Comparison of ENCODE assay signal across 31 cellular contexts in the genomic region with DNA sequence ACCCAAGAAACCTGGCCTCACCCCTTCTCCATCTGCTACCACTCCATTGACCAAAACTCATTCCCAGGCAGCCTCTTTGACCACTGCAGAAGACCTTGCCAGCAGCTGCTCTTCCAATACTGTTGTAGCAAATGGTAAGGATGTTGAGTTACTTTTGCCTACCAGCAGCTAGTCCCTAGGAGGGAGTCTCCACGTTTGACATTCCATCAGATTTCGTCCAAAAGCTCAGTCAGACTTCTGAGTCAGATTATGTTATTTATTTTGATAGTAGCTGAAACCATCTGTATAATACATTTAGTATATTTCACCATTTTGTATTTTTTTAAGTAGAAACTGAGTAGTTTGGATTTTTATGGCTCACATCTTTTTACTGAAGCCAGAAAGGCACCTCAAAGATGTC. TPM values are rescaled to one million over a fixed set of nuclear protein-coding genes. Genes with fewer than 3 reads are reported as not detected.
A peak's percentile ranks its signal among the peaks of the same experiment; 100 is the strongest.
DNase-seq lines count a peak whose midpoint lies in the region; ATAC-seq and TF ChIP-seq lines count a peak whose summit lies in the region.
"Had no signal": no experiment of that assay in that cellular context is flagged by ENCODE, and none has a peak within 500 bp of the region (broad histone marks: within the 10 kb centered on the region; RNA-seq: fewer than 3 reads in every experiment).

No MANE protein-coding gene starts in this region.

- H3K4me3 Mint-ChIP-seq in activated CD8-positive, alpha-beta T cell treated with anti-CD3 and anti-CD28 coated beads for 36 hours = no peak overlapping the region
- H3K4me3 Mint-ChIP-seq: activated naive CD4-positive, alpha-beta T cell treated with anti-CD3 and anti-CD28 coated beads, Interleukin-2, amount 50 U/mL, for 24 hours; activated T-helper 1 cell treated with anti-CD3 and anti-CD28 coated beads, Interleukin-12 subunit alpha, Interleukin-12 subunit beta, Interleukin-2, Interleukin-4 antibody, amounts not matched to agents 30 ng/mL and 10 ng/mL and 1 ng/mL, durations not matched to agents 14 hours and 24 hours and 36 hours; B cell; CD8-positive, alpha-beta T cell; neural crest cell; stimulated activated naive B cell treated with anti-CD40 and anti-IgM and Interleukin-4, amounts not matched to agents 10 μg/mL and 1 μg/mL and 100 μg/mL, for 72 hours; T-cell had no signal

- no peaks in the 10 kb centered on the region for H3K9me3 ChIP-seq in SK-N-SH
- H3K9me3 ChIP-seq in suprapubic skin = no peaks in the 10 kb centered on the region
- H3K9me3 ChIP-seq: heart left ventricle, right lobe of liver, testis had no signal

- peaks cover 0 to 6% of the 10 kb centered on the region in 2 experiments; a peak in 1 of 4 replicates for H3K4me1 ChIP-seq in SK-N-SH (ENCODE audit: control insufficient read depth in 1 of 2, insufficient read depth in 2 of 2, low read depth in 1 of 2, low read length in 1 of 2)
- peaks cover 18% of the 10 kb centered on the region for H3K4me1 ChIP-seq in suprapubic skin
- H3K4me1 ChIP-seq: right lobe of liver, testis had no signal

- H3K36me3 ChIP-seq in SK-N-SH (replicated peaks in 1 of 2; ENCODE audit: control insufficient read depth in 1 of 2, insufficient read depth in 2 of 2, low read length in 1 of 2) = peaks cover 48 to 64% of the 10 kb centered on the region in 2 experiments
- peaks cover 50% of the 10 kb centered on the region for H3K36me3 ChIP-seq in suprapubic skin

- H3K27me3 ChIP-seq in SK-N-SH (ENCODE audit: insufficient read depth) = no peaks in the 10 kb centered on the region
- no peaks in the 10 kb centered on the region for H3K27me3 ChIP-seq in suprapubic skin
- H3K27me3 ChIP-seq: foreskin keratinocyte, heart left ventricle, right lobe of liver, testis had no signal

- H3F3A ChIP-seq in SK-N-SH (replicated peaks; ENCODE audit: insufficient read depth) = peaks cover 23% of the 10 kb centered on the region

- H3K4me1 Mint-ChIP-seq in activated CD8-positive, alpha-beta T cell treated with anti-CD3 and anti-CD28 coated beads for 36 hours (ENCODE audit: low read depth) = no peaks in the 10 kb centered on the region
- H3K4me1 Mint-ChIP-seq: activated naive CD4-positive, alpha-beta T cell treated with anti-CD3 and anti-CD28 coated beads, Interleukin-2, amount 50 U/mL, for 24 hours; neural crest cell; T-cell had no signal

- DNase-seq in SK-N-SH (no peak), brain pericyte (ENCODE audit: low read depth, low spot score) (peak; percentile 70), foreskin fibroblast (peak; percentile 66 to 83), stromal cell of bone marrow (ENCODE audit: low read depth) (peak; percentile 73), COLO668 (lab: John Stamatoyannopoulos, UW; ENCODE audit: unreplicated experiment) (no peak), suprapubic skin (ENCODE audit: low spot score in 2 of 2) (no peak)
- DNase-seq in activated CD8-positive, alpha-beta T cell treated with anti-CD3 and anti-CD28 coated beads for 36 hours = no peak
- DNase-seq: activated CD4-positive, alpha-beta T cell treated with anti-CD3 and anti-CD28 coated beads, Interleukin-2, amount 50 U/mL, for 48 hours; activated CD8-positive, alpha-beta memory T cell treated with anti-CD3 and anti-CD28 coated beads, Interleukin-2, amount 50 U/mL, for 4 hours; CD8-positive, alpha-beta T cell; foreskin keratinocyte; GDM1; H7; heart left ventricle; MM.1S; NCI-H1417 treated with DMSO at 0.1 percent for 48 hours; NCI-H2081; NCI-H2227 treated with DMSO at 0.1 percent for 48 hours; NCI-H69; right lobe of liver; stimulated activated naive B cell treated with anti-CD40 and anti-IgM and Interleukin-4, amounts not matched to agents 10 μg/mL and 1 μg/mL and 100 μg/mL, for 72 hours; T-cell; testis had no signal

- WGBS in SK-N-SH (ENCODE audit: low lambda C conversion rate) = 91% methylated on average over 2 of the region's 2 CpGs
- WGBS in suprapubic skin = 80% methylated on average over 2 of the region's 2 CpGs

- H4K20me1 ChIP-seq in SK-N-SH (ENCODE audit: insufficient read depth) = no peaks in the 10 kb centered on the region; the same call in 1 of the 2 replicates

- intact Hi-C loops in activated CD8-positive, alpha-beta T cell treated with anti-CD3 and anti-CD28 coated beads for 36 hours (cut with micrococcal nuclease) = no loop called here

- no peak overlapping the region for H2AFZ ChIP-seq in SK-N-SH (ENCODE audit: low read depth)

- no peaks in the 10 kb centered on the region for H3K9me2 ChIP-seq in SK-N-SH

- H3K27me3 Mint-ChIP-seq in activated CD8-positive, alpha-beta T cell treated with anti-CD3 and anti-CD28 coated beads for 36 hours = peaks cover under 1% of the 10 kb centered on the region
- H3K27me3 Mint-ChIP-seq: activated naive CD4-positive, alpha-beta T cell treated with anti-CD3 and anti-CD28 coated beads, Interleukin-2, amount 50 U/mL, for 24 hours had no signal

- H3K79me2 ChIP-seq in SK-N-SH (ENCODE audit: insufficient read depth) = peaks cover 24% of the 10 kb centered on the region; the same call in 1 of the 2 replicates

- H3K9ac ChIP-seq in SK-N-SH = no peak overlapping the region

- H3K27ac ChIP-seq in SK-N-SH (ENCODE audit: low read depth in 2 of 2, low read length in 1 of 2) (no peak overlapping the region), suprapubic skin (no peak overlapping the region)
- H3K27ac ChIP-seq: 22Rv1, foreskin keratinocyte, heart left ventricle, right lobe of liver, testis had no signal

- 0 out of 2 replicates have a peak overlapping the region, but pooled peaks have one; percentile 37 for H3K4me2 ChIP-seq in SK-N-SH

- H3K4me3 ChIP-seq in SK-N-SH (ENCODE audit: low read depth in 2 of 2, low read length in 1 of 2) = no peak overlapping the region
- H3K4me3 ChIP-seq in foreskin fibroblast (ENCODE audit: low read depth in 1 of 2, low read length in 2 of 2) = no peak overlapping the region
- no peak overlapping the region for H3K4me3 ChIP-seq in suprapubic skin
- H3K4me3 ChIP-seq: heart left ventricle, lung, right lobe of liver, testis had no signal

- TF ChIP-seq RAD21 in SK-N-SH (IDR thresholded peaks at IDR 0.05; ENCODE audit: low read length) = no peak

- TF ChIP-seq CTCF in SK-N-SH (IDR thresholded peaks at IDR 0.05) (no peak), foreskin fibroblast (IDR thresholded peaks at IDR 0.05; ENCODE audit: low read depth, low read length) (no peak), suprapubic skin (IDR thresholded peaks at IDR 0.05) (no peak)
- TF ChIP-seq CTCF in activated CD8-positive, alpha-beta T cell treated with anti-CD3 and anti-CD28 coated beads for 36 hours (IDR thresholded peaks at IDR 0.05) = no peak

- TF ChIP-seq POLR2A in suprapubic skin (IDR thresholded peaks at IDR 0.05) = no peak

- no peak overlapping the region for H3K27ac Mint-ChIP-seq in activated CD8-positive, alpha-beta T cell treated with anti-CD3 and anti-CD28 coated beads for 36 hours
- H3K27ac Mint-ChIP-seq: activated naive CD4-positive, alpha-beta T cell treated with anti-CD3 and anti-CD28 coated beads, Interleukin-2, amount 50 U/mL, for 24 hours; activated T-helper 1 cell treated with anti-CD3 and anti-CD28 coated beads, Interleukin-12 subunit alpha, Interleukin-12 subunit beta, Interleukin-2, Interleukin-4 antibody, amounts not matched to agents 30 ng/mL and 10 ng/mL and 1 ng/mL, durations not matched to agents 14 hours and 24 hours and 36 hours; B cell; CD8-positive, alpha-beta T cell; stimulated activated naive B cell treated with anti-CD40 and anti-IgM and Interleukin-4, amounts not matched to agents 10 μg/mL and 1 μg/mL and 100 μg/mL, for 72 hours; T-cell had no signal

- TF ChIP-seq EP300 in SK-N-SH (IDR thresholded peaks at IDR 0.05; ENCODE audit: borderline replicate concordance in 1 of 2, low read depth in 1 of 2, low read length in 1 of 2) (no peak), suprapubic skin (IDR thresholded peaks at IDR 0.05) (no peak)

- ATAC-seq in SK-N-SH treated with all-trans-retinoic acid at 6 μM for 48 hours = no peak
- no peak for ATAC-seq in activated CD8-positive, alpha-beta T cell treated with anti-CD3 and anti-CD28 coated beads for 36 hours
- ATAC-seq: activated CD4-positive, CD25-positive, alpha-beta regulatory T cell treated with anti-CD3 and anti-CD28 coated beads, Interleukin-2, amount 50 U/mL, for 24 hours; CD8-positive, alpha-beta T cell; foreskin keratinocyte; heart left ventricle; right lobe of liver; stimulated activated naive B cell treated with anti-CD40 and anti-IgM and Interleukin-4, amounts not matched to agents 10 μg/mL and 1 μg/mL and 100 μg/mL, for 72 hours; T-cell had no signal

- POLR2A ChIA-PET in SK-N-SH (lab: Yijun Ruan, JAX) = no interaction called here
- POLR2A ChIA-PET in activated CD8-positive, alpha-beta T cell treated with anti-CD3 and anti-CD28 coated beads for 36 hours (lab: Charles Lee) = interaction anchor here (0.8 kb wide), 1 partner anchor 9 kb away, joined by 3 read pairs; no protein-coding TSS in a partner anchor

- H3K36me3 Mint-ChIP-seq in activated CD8-positive, alpha-beta T cell treated with anti-CD3 and anti-CD28 coated beads for 36 hours (ENCODE audit: low read depth) = no peaks in the 10 kb centered on the region
- H3K36me3 Mint-ChIP-seq: activated naive CD4-positive, alpha-beta T cell treated with anti-CD3 and anti-CD28 coated beads, Interleukin-2, amount 50 U/mL, for 24 hours; CD8-positive, alpha-beta T cell; T-cell had no signal

- no peaks in the 10 kb centered on the region for H3K9me3 Mint-ChIP-seq in activated CD8-positive, alpha-beta T cell treated with anti-CD3 and anti-CD28 coated beads for 36 hours
- H3K9me3 Mint-ChIP-seq: activated naive CD4-positive, alpha-beta T cell treated with anti-CD3 and anti-CD28 coated beads, Interleukin-2, amount 50 U/mL, for 24 hours; activated T-helper 1 cell treated with anti-CD3 and anti-CD28 coated beads, Interleukin-12 subunit alpha, Interleukin-12 subunit beta, Interleukin-2, Interleukin-4 antibody, amounts not matched to agents 30 ng/mL and 10 ng/mL and 1 ng/mL, durations not matched to agents 14 hours and 24 hours and 36 hours; CD8-positive, alpha-beta T cell; neural crest cell; stimulated activated naive B cell treated with anti-CD40 and anti-IgM and Interleukin-4, amounts not matched to agents 10 μg/mL and 1 μg/mL and 100 μg/mL, for 72 hours; T-cell had no signal

- CTCF ChIA-PET in SK-N-SH (lab: Yijun Ruan, JAX) = interaction anchor here (0.5 to 4.7 kb wide), 3 partner anchors 9 to 66 kb away, joined by 3 to 22 read pairs (median 13); no protein-coding TSS in a partner anchor
- CTCF ChIA-PET in activated CD8-positive, alpha-beta T cell treated with anti-CD3 and anti-CD28 coated beads for 36 hours (lab: Charles Lee) = interaction anchor here (0.9 to 2.7 kb wide), 6 partner anchors 9 to 87 kb away, joined by 3 to 17 read pairs (median 4); no protein-coding TSS in a partner anchor

TF ChIP-seq in SK-N-SH, 30 proteins besides CTCF, POLR2A, EP300 and RAD21 (continues in another document):
- TF ChIP-seq POLR2AphosphoS5 (IDR thresholded peaks at IDR 0.05; ENCODE audit: low read depth, low read length) (no peak), GABPA (IDR thresholded peaks at IDR 0.05; ENCODE audit: low read depth) (no peak)

TF ChIP-seq in SK-N-SH treated with all-trans-retinoic acid at 6 μM for 48 hours, 23 proteins besides CTCF, POLR2A, EP300 and RAD21 (continues in another document):
- TF ChIP-seq ZC3H10 (CRISPR knock-in tag; IDR thresholded peaks at IDR 0.05) (no peak), RARB (CRISPR knock-in tag; IDR thresholded peaks at IDR 0.05) (no peak)

RNA-seq across cellular contexts. Expression of a gene that starts 51.5 kb away (rescaled TPM):
- 3.4 and 4.3 TPM in 2 replicates for polyA plus RNA-seq in SK-N-SH (2012; rRNA removed)
- polyA plus RNA-seq in SK-N-SH (2012; cell fraction: cytosol; rRNA removed) = 2.4 and 2.9 TPM in 2 replicates
- 6.6 and 7.5 TPM in 2 replicates for polyA plus RNA-seq in SK-N-SH (2012; cell fraction: nucleus; rRNA removed)
- not detected for total RNA-seq in activated CD8-positive, alpha-beta T cell treated with anti-CD3 and anti-CD28 coated beads for 36 hours
- total RNA-seq in suprapubic skin = 10 to 100 TPM; 18.6 to 57.9 (median 38.8) TPM

Comparison
In these comparisons a context has a peak if more than half of its experiments do, and no peak if none do; other contexts are left out.
1. DNase-seq: peak in brain pericyte (single experiment), foreskin fibroblast (2 of 2) and stromal cell of bone marrow (single experiment); none in SK-N-SH (single experiment), COLO668 (single experiment), activated CD8-positive, alpha-beta T cell treated with anti-CD3 and anti-CD28 coated beads for 36 hours (single experiment) and suprapubic skin (0 of 2).
2. RNA of a gene that starts 51.5 kb away (total RNA-seq): 18.6 to 57.9 TPM in suprapubic skin; not detected in activated CD8-positive, alpha-beta T cell treated with anti-CD3 and anti-CD28 coated beads for 36 hours; every median in the first group is over 10 times any median in the second.